In the genomic region with DNA sequence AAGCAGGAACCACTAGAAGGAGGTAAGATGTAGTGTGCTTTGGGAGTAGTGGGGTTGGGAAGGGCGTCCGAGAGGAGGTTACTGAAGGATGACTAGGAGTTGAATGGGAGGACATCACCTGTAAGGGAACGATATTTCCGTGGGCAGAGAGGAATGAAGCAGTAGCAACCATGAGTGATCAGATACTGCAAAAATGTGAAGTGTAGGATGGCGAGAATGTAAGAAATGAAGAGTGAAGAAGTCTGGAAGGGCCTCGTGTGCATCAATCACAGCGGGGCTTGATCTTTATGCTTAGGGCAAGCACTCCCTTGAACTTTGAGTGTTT, we compare ENCODE assay signal across 8 cellular contexts. TPM values are rescaled to one million over a fixed set of nuclear protein-coding genes. Genes with fewer than 3 reads are reported as not detected.
DNase-seq lines count a peak whose midpoint lies in the region; ATAC-seq, FAIRE-seq and TF ChIP-seq lines count a peak whose summit lies in the region.

No MANE protein-coding gene starts in this region.

- no peak for TF ChIP-seq RAD21 in GM12878 (IDR thresholded peaks at IDR 0.05; ENCODE audit: insufficient read depth, low read depth, low read length)

- DNase-seq in AG04449 (ENCODE audit: low read depth, low spot score) (no peak), GM12878 (ENCODE audit: low read depth, low spot score) (no peak), lung (ENCODE audit: low spot score) (no peak), NCI-H524 (lab: John Stamatoyannopoulos, UW) (no peak), T-helper 2 cell (no peak)

- peak; percentile 0 for ATAC-seq in HG02870 (IDR thresholded peaks at IDR 0.05; ENCODE audit: unreplicated experiment)
- ATAC-seq in GM12878, result peak; percentile 0
- no peak for ATAC-seq in lung (ENCODE audit: insufficient read depth, low FRiP score)
- no peak for ATAC-seq in HG03469 (IDR thresholded peaks at IDR 0.05; ENCODE audit: unreplicated experiment)
- no peak for ATAC-seq in HG03039 (IDR thresholded peaks at IDR 0.05; ENCODE audit: unreplicated experiment)

- intact Hi-C loops in GM12878 (cut with micrococcal nuclease; ENCODE audit: unreplicated experiment), result loop anchor here (5.0 kb wide), 2 partner anchors 196 to 216 kb away; partner anchors contain the start of gene TMEM192

- TF ChIP-seq EP300 in GM12878 (IDR thresholded peaks at IDR 0.05; ENCODE audit: borderline replicate concordance in 1 of 2, control insufficient read depth in 1 of 2, low read depth in 2 of 2, low read length in 2 of 2), result no peak

- H3K4me3 ChIP-seq in AG04449 (ENCODE audit: low read depth, low read length) (peak overlapping the region; percentile 91), GM12878 (peak overlapping the region; percentile 97), lung (peak overlapping the region; percentile 69)

- no peak for TF ChIP-seq POLR2A in GM12878 (IDR thresholded peaks at IDR 0.05; ENCODE audit: low read depth, low read length)

- 2% methylated on average over 7 of the region's 7 CpGs for WGBS in GM12878 (ENCODE audit: insufficient coverage, insufficient replicate concordance, low lambda C conversion rate, missing lambda C conversion rate)
- 1 to 2% methylated on average over 7 of the region's 7 CpGs for WGBS in lung, 2 donors

- in situ Hi-C loops in GM12878 (cut with MboI), result no loop called here

- H4K20me1 ChIP-seq in GM12878 (ENCODE audit: control insufficient read depth, insufficient read depth), result no peaks in the 10 kb centered on the region

- H3K27me3 ChIP-seq in GM12878 (replicated peaks in 1 of 2; ENCODE audit: control insufficient read depth in 2 of 2, insufficient read depth in 2 of 2, low read length in 1 of 2) (no peaks in the 10 kb centered on the region), lung (ENCODE audit: control insufficient read depth, insufficient read depth) (no peaks in the 10 kb centered on the region)

- FAIRE-seq in GM12878 (lab: Jason Lieb, UNC), result no peak

- CTCF ChIA-PET in AG04449 (lab: Yijun Ruan, JAX) (no interaction called here), GM12878 (lab: Yijun Ruan, JAX) (interaction anchor here (0.6 to 1.5 kb wide), 4 partner anchors 7 to 392 kb away, joined by 3 to 7 read pairs (median 3); partner anchors contain the start of gene TMEM192)

- H3K9me3 ChIP-seq in GM12878 (replicated peaks; ENCODE audit: control insufficient read depth, insufficient read depth, low read length), result peaks cover 2% of the 10 kb centered on the region; the same call in 1 of the 3 replicates
- peaks cover 0 to 1% of the 10 kb centered on the region in 2 donors for H3K9me3 ChIP-seq in lung (ENCODE audit: control insufficient read depth in 2 of 2, insufficient read depth in 1 of 2, low read length in 1 of 2)

- POLR2A ChIA-PET in AG04449 (lab: Yijun Ruan, JAX) (interaction anchor here (0.7 kb wide), 1 partner anchor 119 kb away, joined by 3 read pairs; no protein-coding TSS in a partner anchor), GM12878 (lab: Charles Lee) (interaction anchor here (0.6 to 3.7 kb wide), 6 partner anchors 10 to 723 kb away, joined by 3 to 24 read pairs (median 5); no protein-coding TSS in a partner anchor)

- SMC1A ChIA-PET in GM12878 (lab: Charles Lee; ENCODE audit: uncharacterized antibody, unreplicated experiment), result interaction anchor here (1.2 to 4.5 kb wide), 4 partner anchors 26 to 119 kb away, joined by 3 to 17 read pairs (median 6); no protein-coding TSS in a partner anchor

- peak overlapping the region; percentile 70 for H3K27ac ChIP-seq in GM12878 (ENCODE audit: control insufficient read depth, insufficient read depth)
- H3K27ac ChIP-seq in lung (ENCODE audit: low read depth in 1 of 2, low read length in 1 of 2), result peak overlapping the region in 1 of 2 donors; percentile 66

- H3K36me3 ChIP-seq in GM12878 (ENCODE audit: control insufficient read depth in 2 of 2, insufficient read depth in 2 of 2, low read length in 1 of 2), result peaks cover 0 to 5% of the 10 kb centered on the region in 2 experiments; a peak in 2 of 4 replicates
- peaks cover 0 to 2% of the 10 kb centered on the region in 2 donors for H3K36me3 ChIP-seq in lung (ENCODE audit: control insufficient read depth in 2 of 2, insufficient read depth in 2 of 2, low read length in 2 of 2)

- peak overlapping the region; percentile 88 for H3K4me2 ChIP-seq in GM12878 (ENCODE audit: control insufficient read depth, insufficient read depth)

- peaks cover 4% of the 10 kb centered on the region for H3K4me1 ChIP-seq in GM12878 (ENCODE audit: control insufficient read depth, insufficient read depth, low read length)
- peaks cover 3 to 14% of the 10 kb centered on the region in 2 donors for H3K4me1 ChIP-seq in lung (ENCODE audit: control insufficient read depth in 2 of 2, insufficient read depth in 2 of 2, low read length in 2 of 2)

- RAD21 ChIA-PET in GM12878 (lab: Charles Lee; ENCODE audit: unreplicated experiment), result interaction anchor here (1.5 to 2.6 kb wide), 3 partner anchors 12 to 197 kb away, joined by 3 to 11 read pairs (median 6); no protein-coding TSS in a partner anchor

- no TSS peak for BruUV-seq in GM12878 (replicated peaks; lab: Mats Ljungman, UMichigan)

- no peak for TF ChIP-seq CTCF in AG04449 (IDR thresholded peaks at IDR 0.05; ENCODE audit: insufficient read depth, low read length, missing control alignments)
- no peak for TF ChIP-seq CTCF in GM12878 (IDR thresholded peaks at IDR 0.05 in 2 of 3, conservative IDR thresholded peaks at IDR 0.05 in 1 of 3; ENCODE audit: control insufficient read depth in 2 of 3, extremely low read depth in 1 of 3, insufficient read depth in 1 of 3, low read depth in 3 of 3, low read length in 3 of 3)
- TF ChIP-seq CTCF in lung (IDR thresholded peaks at IDR 0.05; ENCODE audit: control extremely low read depth, extremely low read depth), result no peak

- H3K9ac ChIP-seq in GM12878 (ENCODE audit: control insufficient read depth, insufficient read depth, low read length), result peak overlapping the region; percentile 78

- H3K79me2 ChIP-seq in GM12878 (ENCODE audit: control insufficient read depth, insufficient read depth, low read length), result peaks cover 56% of the 10 kb centered on the region

- peak overlapping the region; percentile 83 for H2AFZ ChIP-seq in GM12878 (ENCODE audit: control insufficient read depth, low read depth, low read length)

TF ChIP-seq in GM12878, 131 proteins besides CTCF, POLR2A, EP300 and RAD21 (continues in another document):
- TF ChIP-seq SUPT20H (IDR thresholded peaks at IDR 0.05; ENCODE audit: borderline replicate concordance, control insufficient read depth, low read depth, low read length) (no peak), MLLT1 (IDR thresholded peaks at IDR 0.05) (peak; percentile 1; the same call in 1 of the 2 replicates)

RNA-seq across cellular contexts. Expression of gene MSMO1, which starts 0.6 kb away (rescaled TPM):
- total RNA-seq in GM12878 (2013; cell fraction: nucleolus; rRNA removed), result 129 and 138 TPM in 2 replicates
- total RNA-seq in GM12878 (2014; rRNA removed), result 121 and 184 TPM in 2 replicates
- 110 and 118 TPM in 2 replicates for total RNA-seq in GM12878 (2014; rRNA removed; fragmentation: Illumina TruSeq; extraction: Trizol)
- total RNA-seq in GM12878 (2021), result 63.6 and 67.6 TPM in 2 replicates
- 20.0 TPM for polyA plus RNA-seq in GM12878 (2011; ENCODE audit: low read depth)
- 168 and 274 TPM in 2 replicates for polyA plus RNA-seq in GM12878 (2011; rRNA removed)
- polyA plus RNA-seq in GM12878 (2011; cell fraction: cytosol; rRNA removed), result 68.3 and 83.0 TPM in 2 replicates
- 44.5 and 47.6 TPM in 2 replicates for polyA plus RNA-seq in GM12878 (2011; cell fraction: nucleus; rRNA removed)
- polyA plus RNA-seq in GM12878 (2012), result 35.5 and 64.6 TPM in 2 replicates
- polyA plus RNA-seq in GM12878 (2014; fragmentation: Illumina TruSeq; extraction: Trizol), result 109 and 157 TPM in 2 replicates
- 100 to 1,000 TPM; 101 to 136 TPM for polyA plus RNA-seq in GM12878 (2014; fragmentation: Nextera tagmentation; extraction: Ambion mirVana)
- 75.5 and 98.4 TPM in 2 replicates for polyA plus RNA-seq in GM12878 (2014; rRNA removed)
- polyA plus RNA-seq in GM12878 (2016; fragmentation: Nextera tagmentation; extraction: Ambion mirVana), result 10 to 100 TPM; 68.3 to 80.7 TPM
- polyA minus RNA-seq in GM12878 (2011; rRNA and poly(A)+ RNA removed), result 77.1 and 79.8 TPM in 2 replicates
- 47.7 and 48.8 TPM in 2 replicates for polyA minus RNA-seq in GM12878 (2011; cell fraction: cytosol; rRNA and poly(A)+ RNA removed)
- polyA minus RNA-seq in GM12878 (2011; cell fraction: nucleus; rRNA and poly(A)+ RNA removed), result 32.8 and 57.2 TPM in 2 replicates
- total RNA-seq in lung, result 100 to 1,000 TPM; 135 to 257 TPM
- polyA plus RNA-seq in lung, result 100 to 1,000 TPM; 164 to 186 TPM

RNA-seq across cellular contexts. Expression of gene CPE, which starts 50.7 kb away (rescaled TPM):
- not detected in 2 replicates for total RNA-seq in GM12878 (2013; cell fraction: nucleolus; rRNA removed)
- total RNA-seq in GM12878 (2014; rRNA removed), result not detected in 2 replicates
- not detected in 2 replicates for total RNA-seq in GM12878 (2014; rRNA removed; fragmentation: Illumina TruSeq; extraction: Trizol)
- total RNA-seq in GM12878 (2021), result not detected in 2 replicates
- polyA plus RNA-seq in GM12878 (2011; ENCODE audit: low read depth), result not detected
- not detected in 2 replicates for polyA plus RNA-seq in GM12878 (2011; rRNA removed)
- not detected in 2 replicates for polyA plus RNA-seq in GM12878 (2011; cell fraction: cytosol; rRNA removed)
- polyA plus RNA-seq in GM12878 (2011; cell fraction: nucleus; rRNA removed), result not detected in 2 replicates
- polyA plus RNA-seq in GM12878 (2012), result 0.06 TPM in 1 of 2 replicates, not detected in the other
- polyA plus RNA-seq in GM12878 (2014; fragmentation: Illumina TruSeq; extraction: Trizol), result not detected in 2 replicates
- under 1 TPM in 1 of 2 experiments, not detected in 1; 0.05 TPM for polyA plus RNA-seq in GM12878 (2014; fragmentation: Nextera tagmentation; extraction: Ambion mirVana)
- polyA plus RNA-seq in GM12878 (2014; rRNA removed), result not detected in 2 replicates
- polyA plus RNA-seq in GM12878 (2016; fragmentation: Nextera tagmentation; extraction: Ambion mirVana), result under 1 TPM in 1 of 2 experiments, not detected in 1; 0.14 TPM
- 0.05 TPM in 1 of 2 replicates, not detected in the other for polyA minus RNA-seq in GM12878 (2011; rRNA and poly(A)+ RNA removed)
- polyA minus RNA-seq in GM12878 (2011; cell fraction: cytosol; rRNA and poly(A)+ RNA removed), result not detected in 2 replicates
- polyA minus RNA-seq in GM12878 (2011; cell fraction: nucleus; rRNA and poly(A)+ RNA removed), result not detected in 2 replicates
- 100 to 1,000 TPM in 1 of 2 donors, 10 to 100 TPM in 1; 17.1 to 135 TPM for total RNA-seq in lung
- 10 to 100 TPM in 1 of 2 donors, 1 to 10 TPM in 1; 6.6 to 11.5 TPM for polyA plus RNA-seq in lung

Comparison
In these comparisons a context has a peak if more than half of its experiments do, and no peak if none do; other contexts are left out.
1. ATAC-seq: peak in HG02870 (single experiment) and GM12878 (single experiment); none in lung (single experiment), HG03469 (single experiment) and HG03039 (single experiment).
2. RNA of gene CPE, which starts 50.7 kb away (total RNA-seq): 17.1 to 135 TPM in lung; not detected in GM12878; every median in the first group is over 10 times any median in the second.
3. Peak in every context shown above with its lines, with median percentiles within 50 percentile points of each other: H3K4me3 ChIP-seq.